In genomic region chr7:39453743-39454355, GRCh38 we compare ENCODE assay signal across 8 cellular contexts.
A peak's percentile ranks its signal among the peaks of the same experiment; 100 is the strongest.
DNase-seq lines count a peak whose midpoint lies in the region; ATAC-seq and TF ChIP-seq lines count a peak whose summit lies in the region.

No MANE protein-coding gene starts in this region.

- H3K36me3 ChIP-seq in lower lobe of right lung = no peaks in the 10 kb centered on the region
- no peaks in the 10 kb centered on the region for H3K36me3 ChIP-seq in stomach

- TF ChIP-seq POLR2A in stomach (IDR thresholded peaks at IDR 0.05) = no peak

- H3K4me1 ChIP-seq in lower lobe of right lung = no peaks in the 10 kb centered on the region
- H3K4me1 ChIP-seq in stomach = peaks cover 0 to 8% (median 0%) of the 10 kb centered on the region in 4 donors

- H3K9me3 ChIP-seq in lower lobe of right lung = no peaks in the 10 kb centered on the region
- H3K9me3 ChIP-seq in stomach = no peaks in the 10 kb centered on the region

- H3K4me3 ChIP-seq in lower lobe of right lung (no peak overlapping the region), stomach (no peak overlapping the region)

- DNase-seq in DMS79 treated with DMSO at 0.1 percent for 48 hours (lab: John Stamatoyannopoulos, UW) (peak; percentile 24), DMS79 (lab: John Stamatoyannopoulos, UW) (no peak), HS-27A (ENCODE audit: low read depth) (peak; percentile 14), astrocyte of the hippocampus (ENCODE audit: low read depth, low spot score) (peak; percentile 38), lower lobe of right lung (no peak), stomach (peak; percentile 43)

- H3K27me3 ChIP-seq in lower lobe of right lung (ENCODE audit: low read depth) (peaks cover 4% of the 10 kb centered on the region), stomach (peaks cover 0 to 9% (median 0%) of the 10 kb centered on the region in 3 donors)

- intact Hi-C loops in lower lobe of right lung (cut with DNase I) = no loop called here
- intact Hi-C loops in stomach (cut with DNase I; ENCODE audit: low total_unique reads) = no loop called here

- peak; percentile 70 for TF ChIP-seq CTCF in lower lobe of right lung (IDR thresholded peaks at IDR 0.05)
- peak in 3 of 7 experiments; percentile 19 to 56 (median 51) for TF ChIP-seq CTCF in stomach (IDR thresholded peaks at IDR 0.05)

- peak; percentile 91 for ATAC-seq in GM21367 (IDR thresholded peaks at IDR 0.05; ENCODE audit: unreplicated experiment)
- ATAC-seq in SK-N-SH treated with all-trans-retinoic acid at 6 μM for 48 hours = peak; percentile 94
- ATAC-seq in lower lobe of right lung = peak in 1 of 2 donors; percentile 36

- WGBS in stomach, 5 donors = 39 to 49% (median 45%) methylated on average over 5 of the region's 5 CpGs

- no peak overlapping the region for H3K27ac ChIP-seq in lower lobe of right lung
- no peak overlapping the region for H3K27ac ChIP-seq in stomach

- TF ChIP-seq EP300 in stomach (IDR thresholded peaks at IDR 0.05) = no peak

TF ChIP-seq in SK-N-SH treated with all-trans-retinoic acid at 6 μM for 48 hours, 23 proteins besides CTCF, POLR2A, EP300 and RAD21:
- TF ChIP-seq ZFP30 (CRISPR knock-in tag; IDR thresholded peaks at IDR 0.05) = no peak
- TF ChIP-seq TCF4 (CRISPR knock-in tag; IDR thresholded peaks at IDR 0.05; ENCODE audit: borderline replicate concordance) = no peak
- no peak for TF ChIP-seq SNAI2 (CRISPR knock-in tag; IDR thresholded peaks at IDR 0.05)
- no peak for TF ChIP-seq TOX (CRISPR knock-in tag; IDR thresholded peaks at IDR 0.05; ENCODE audit: borderline replicate concordance)
- no peak for TF ChIP-seq POU6F1 (CRISPR knock-in tag; IDR thresholded peaks at IDR 0.05; ENCODE audit: borderline replicate concordance, low read depth)
- no peak for TF ChIP-seq CREB5 (CRISPR knock-in tag; IDR thresholded peaks at IDR 0.05; ENCODE audit: low read depth)

Comparison
In these comparisons a context has a peak if more than half of its experiments do, and no peak if none do; other contexts are left out.
1. DNase-seq: peak in DMS79 treated with DMSO at 0.1 percent for 48 hours (single experiment), HS-27A (single experiment), astrocyte of the hippocampus (single experiment) and stomach (single experiment); none in DMS79 (single experiment) and lower lobe of right lung (single experiment).